Comparison of ENCODE assay signal across 18 cellular contexts in genomic region chr18:42901161-42901560, GRCh38.
"Had no signal": no experiment of that assay in that cellular context is flagged by ENCODE, and none has a peak within 500 bp of the region (broad histone marks: within the 10 kb centered on the region; RNA-seq: fewer than 3 reads in every experiment).

No MANE protein-coding gene starts in this region.

- H3K4me2 ChIP-seq: SK-N-SH had no signal

- H3K9ac ChIP-seq: SK-N-SH had no signal

- ATAC-seq: K562, Panc1, PC-3 had no signal

- H3K27ac ChIP-seq: RWPE1 had no signal

- H3K4me3 ChIP-seq: K562 had no signal

- H3K9me3 ChIP-seq: SK-N-SH had no signal

- DNase-seq: MV-4-11, NCI-H1048, NCI-H1105, NCI-H1436 treated with DMSO at 0.1 percent for 48 hours, NCI-H1694, NCI-H187 treated with DMSO at 0.1 percent for 48 hours, NCI-H2029 treated with DMSO at 0.1 percent for 48 hours, NCI-H2171 treated with DMSO at 0.1 percent for 48 hours, NCI-H345, NCI-H524 treated with DMSO at 0.1 percent for 48 hours, NCI-H69, NCI-H774, PC-3, SHP77, SK-N-SH had no signal
